8 cellular contexts compared by ENCODE assay signal in the genomic region with DNA sequence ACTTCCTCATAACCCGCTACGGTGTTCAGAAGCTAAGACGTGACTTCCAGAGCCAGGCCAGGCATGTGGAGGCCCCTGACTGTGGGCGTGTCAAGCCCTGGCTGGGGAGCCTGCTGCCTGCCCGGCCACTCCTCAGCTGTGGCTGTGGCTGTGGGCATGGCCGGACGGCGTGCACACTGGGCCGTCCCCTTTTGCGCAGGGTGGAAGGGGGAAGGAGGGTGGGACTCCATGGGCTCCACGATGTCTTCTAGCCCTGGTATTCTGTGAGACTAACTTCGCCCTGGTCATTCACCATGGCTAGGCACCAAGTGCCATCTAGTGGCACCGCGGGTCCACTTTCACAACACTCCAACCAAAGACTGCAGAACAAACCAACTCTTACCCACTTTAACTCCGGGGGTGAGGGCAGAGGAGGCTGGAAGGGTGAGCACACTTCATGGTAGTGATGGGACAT.
A peak's percentile ranks its signal among the peaks of the same experiment; 100 is the strongest.
DNase-seq lines count a peak whose midpoint lies in the region; ATAC-seq and TF ChIP-seq lines count a peak whose summit lies in the region.

No MANE protein-coding gene starts in this region.

- intact Hi-C loops in activated CD4-positive, alpha-beta T cell treated with anti-CD3 and anti-CD28 coated beads, Interleukin-2, amount 10 ng/mL, durations not matched to agents 24 days and 14 days (cut with micrococcal nuclease) = loop anchor here (1.0 to 2.0 kb wide), 2 partner anchors 189 to 310 kb away; no protein-coding TSS in a partner anchor

- peaks cover 44% of the 10 kb centered on the region for H3K36me3 Mint-ChIP-seq in activated CD4-positive, alpha-beta T cell treated with anti-CD3 and anti-CD28 coated beads, Interleukin-2, amount 10 ng/mL, durations not matched to agents 24 days and 14 days (ENCODE audit: low read depth)
- peaks cover 54% of the 10 kb centered on the region for H3K36me3 Mint-ChIP-seq in brain

- TF ChIP-seq CTCF in brain (conservative IDR thresholded peaks at IDR 0.05) = peak; percentile 65 to 73

- peaks cover 14% of the 10 kb centered on the region for H3K4me1 Mint-ChIP-seq in activated CD4-positive, alpha-beta T cell treated with anti-CD3 and anti-CD28 coated beads, Interleukin-2, amount 10 ng/mL, durations not matched to agents 24 days and 14 days
- peaks cover 16% of the 10 kb centered on the region for H3K4me1 Mint-ChIP-seq in brain

- no peak for ATAC-seq in GM21367 (IDR thresholded peaks at IDR 0.05; ENCODE audit: unreplicated experiment)

- no peaks in the 10 kb centered on the region for H3K27me3 Mint-ChIP-seq in activated CD4-positive, alpha-beta T cell treated with anti-CD3 and anti-CD28 coated beads, Interleukin-2, amount 10 ng/mL, durations not matched to agents 24 days and 14 days
- no peaks in the 10 kb centered on the region for H3K27me3 Mint-ChIP-seq in brain

- no peak overlapping the region for H3K4me3 Mint-ChIP-seq in activated CD4-positive, alpha-beta T cell treated with anti-CD3 and anti-CD28 coated beads, Interleukin-2, amount 10 ng/mL, durations not matched to agents 24 days and 14 days
- no peak overlapping the region for H3K4me3 Mint-ChIP-seq in brain

- DNase-seq in activated CD4-positive, alpha-beta T cell treated with anti-CD3 and anti-CD28 coated beads, Interleukin-2, amount 10 ng/mL, durations not matched to agents 24 days and 14 days = peak; percentile 65
- no peak for DNase-seq in activated CD4-positive, alpha-beta T cell treated with anti-CD3 and anti-CD28 coated beads for 1 hour
- DNase-seq in NCI-H1694 treated with DMSO at 0.1 percent for 48 hours (lab: John Stamatoyannopoulos, UW) (peak; percentile 7), iPS-NIHi11 (ENCODE audit: low spot score) (peak; percentile 53), GM19238 (ENCODE audit: insufficient read length, low spot score) (no peak)
- DNase-seq in stimulated activated naive CD4-positive, alpha-beta T cell treated with Interleukin-2 at 50 U/mL for 16 hours (lab: John Stamatoyannopoulos, UW) = peak; percentile 15

- H3K9me3 Mint-ChIP-seq in activated CD4-positive, alpha-beta T cell treated with anti-CD3 and anti-CD28 coated beads, Interleukin-2, amount 10 ng/mL, durations not matched to agents 24 days and 14 days = no peaks in the 10 kb centered on the region
- H3K9me3 Mint-ChIP-seq in brain = no peaks in the 10 kb centered on the region

- H3K27ac Mint-ChIP-seq in activated CD4-positive, alpha-beta T cell treated with anti-CD3 and anti-CD28 coated beads, Interleukin-2, amount 10 ng/mL, durations not matched to agents 24 days and 14 days = no peak overlapping the region
- peak overlapping the region in 1 of 5 experiments; percentile 23 for H3K27ac Mint-ChIP-seq in brain

Comparison
In these comparisons a context has a peak if more than half of its experiments do, and no peak if none do; other contexts are left out.
1. DNase-seq: peak in activated CD4-positive, alpha-beta T cell treated with anti-CD3 and anti-CD28 coated beads, Interleukin-2, amount 10 ng/mL, durations not matched to agents 24 days and 14 days (single experiment), NCI-H1694 treated with DMSO at 0.1 percent for 48 hours (single experiment), iPS-NIHi11 (single experiment) and stimulated activated naive CD4-positive, alpha-beta T cell treated with Interleukin-2 at 50 U/mL for 16 hours (single experiment); none in activated CD4-positive, alpha-beta T cell treated with anti-CD3 and anti-CD28 coated beads for 1 hour (single experiment) and GM19238 (single experiment).